14 cellular contexts compared by ENCODE assay signal in the genomic region with DNA sequence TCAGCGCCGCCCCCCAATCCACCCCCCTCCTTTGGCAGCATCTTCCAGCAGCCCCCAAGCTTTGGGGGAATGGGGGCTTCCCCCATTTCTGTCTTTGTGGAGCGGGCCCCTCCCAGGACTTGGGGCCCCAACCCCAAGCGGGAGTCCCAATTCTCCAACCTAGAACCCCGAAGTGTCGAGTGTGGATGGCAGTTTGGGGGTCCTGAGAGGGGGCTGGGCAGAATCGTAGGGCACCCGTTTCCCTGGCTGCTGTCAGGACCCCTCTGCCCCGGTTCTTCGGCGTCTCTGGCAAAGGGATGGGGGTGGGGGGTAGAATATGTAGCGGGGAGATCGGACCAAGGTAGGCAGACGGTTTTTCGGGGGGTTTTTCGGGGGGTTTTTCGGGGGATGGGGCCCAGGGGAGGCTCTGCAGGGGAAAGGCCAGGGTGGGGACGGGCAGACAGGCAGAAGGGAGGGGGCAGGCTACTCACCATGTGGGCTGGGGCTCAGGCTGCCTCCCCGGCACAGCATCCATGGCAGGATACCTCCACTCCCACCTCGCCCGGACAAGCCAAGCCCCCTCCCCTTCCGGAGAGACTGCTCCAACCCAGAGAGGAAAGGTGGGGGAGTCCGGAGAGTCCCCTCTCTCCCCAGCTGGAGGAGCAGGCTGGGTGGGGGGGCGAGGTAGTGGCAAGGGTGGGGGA. TPM values are rescaled to one million over a fixed set of nuclear protein-coding genes. Genes with fewer than 3 reads are reported as not detected.
DNase-seq lines count a peak whose midpoint lies in the region; ATAC-seq and TF ChIP-seq lines count a peak whose summit lies in the region.
"Had no signal": no experiment of that assay in that cellular context is flagged by ENCODE, and none has a peak within 500 bp of the region (broad histone marks: within the 10 kb centered on the region; RNA-seq: fewer than 3 reads in every experiment).

No MANE protein-coding gene starts in this region.

- peaks cover 18% of the 10 kb centered on the region for H3K4me1 Mint-ChIP-seq in activated CD4-positive, alpha-beta memory T cell treated with anti-CD3 and anti-CD28 coated beads for 36 hours (ENCODE audit: low read depth)

- 1 to 3% methylated on average over 5 to 13 of the region's 24 CpGs for WGBS in mesodermal cell (ENCODE audit: insufficient coverage in 2 of 2), 2 experiments
- WGBS in tibial nerve, 2 donors: 3 to 4% methylated on average over 21 to 23 of the region's 24 CpGs

- DNase-seq in BE2C (no peak), GM13977 (ENCODE audit: low spot score) (peak; percentile 78), coronary artery (ENCODE audit: low spot score) (no peak), tibial nerve (ENCODE audit: low spot score in 2 of 2) (no peak)
- no peak for DNase-seq in stimulated activated CD4-positive, alpha-beta T cell treated with anti-CD3 and anti-CD28 coated beads, Interleukin-12 subunit alpha, Interleukin-12 subunit beta, amount 100 ng/mL, for 4 hours
- no peak for DNase-seq in activated CD4-positive, alpha-beta memory T cell treated with anti-CD3 and anti-CD28 coated beads for 36 hours
- DNase-seq: effector CD8-positive, alpha-beta T cell; GF-D8; NCI-H1930; PC-3 had no signal

- peaks cover 3% of the 10 kb centered on the region; the same call in 1 of the 2 replicates for H3K27me3 ChIP-seq in BE2C
- H3K27me3 ChIP-seq in tibial nerve: peaks cover 0 to 90% of the 10 kb centered on the region in 2 donors

- in situ Hi-C loops in GM13977 (cut with MboI; ENCODE audit: low pct_unique_long_range_greater_than_20kb, low sequenced_read_pairs, unreplicated experiment): no loop called here

- no peak for TF ChIP-seq POLR2A in tibial nerve (IDR thresholded peaks at IDR 0.05)

- no peak for TF ChIP-seq EP300 in tibial nerve (IDR thresholded peaks at IDR 0.05)

- H3K4me3 ChIP-seq in BE2C (ENCODE audit: low read depth, low read length) (peak overlapping the region; percentile 75), coronary artery (peak overlapping the region; percentile 63), mesodermal cell (ENCODE audit: extremely low read depth, insufficient read depth, low read length, poor library complexity, severe bottlenecking) (peak overlapping the region; percentile 34), tibial nerve (peak overlapping the region in 1 of 4 donors; percentile 38)

- ATAC-seq in HG03025 (IDR thresholded peaks at IDR 0.05; ENCODE audit: low FRiP score, unreplicated experiment): no peak

- H3K27ac ChIP-seq in coronary artery (no peak overlapping the region), mesodermal cell (ENCODE audit: low read depth, low read length, severe bottlenecking) (no peak overlapping the region), tibial nerve (no peak overlapping the region)

- no peak overlapping the region for H3K4me3 Mint-ChIP-seq in activated CD4-positive, alpha-beta memory T cell treated with anti-CD3 and anti-CD28 coated beads for 36 hours

- H3K36me3 Mint-ChIP-seq in activated CD4-positive, alpha-beta memory T cell treated with anti-CD3 and anti-CD28 coated beads for 36 hours: no peaks in the 10 kb centered on the region

- H3K36me3 ChIP-seq in BE2C (no peaks in the 10 kb centered on the region), mesodermal cell (ENCODE audit: control insufficient read depth, insufficient read depth, low read length) (no peaks in the 10 kb centered on the region), tibial nerve (no peaks in the 10 kb centered on the region)
- H3K36me3 ChIP-seq: adrenal gland had no signal

- H3K9me3 ChIP-seq in BE2C: no peaks in the 10 kb centered on the region
- H3K9me3 ChIP-seq in mesodermal cell (ENCODE audit: control insufficient read depth, low read length): no peaks in the 10 kb centered on the region
- H3K9me3 ChIP-seq in tibial nerve: no peaks in the 10 kb centered on the region
- H3K9me3 ChIP-seq: adrenal gland had no signal

- H3K27me3 Mint-ChIP-seq in activated CD4-positive, alpha-beta memory T cell treated with anti-CD3 and anti-CD28 coated beads for 36 hours: peaks cover 41% of the 10 kb centered on the region

- CTCF ChIA-PET in activated CD4-positive, alpha-beta memory T cell treated with anti-CD3 and anti-CD28 coated beads for 36 hours (lab: Charles Lee): interaction anchor here (0.6 kb wide), 1 partner anchor 270 kb away, joined by 3 read pairs; no protein-coding TSS in a partner anchor

- peaks cover 5% of the 10 kb centered on the region; the same call in 1 of the 2 replicates for H3K4me1 ChIP-seq in BE2C
- H3K4me1 ChIP-seq in mesodermal cell (ENCODE audit: control insufficient read depth, insufficient read depth, low read length, poor library complexity, severe bottlenecking): peaks cover 4% of the 10 kb centered on the region
- peaks cover 0 to 37% (median 15%) of the 10 kb centered on the region in 4 donors for H3K4me1 ChIP-seq in tibial nerve

- intact Hi-C loops in activated CD4-positive, alpha-beta memory T cell treated with anti-CD3 and anti-CD28 coated beads for 36 hours (cut with micrococcal nuclease): no loop called here

- TF ChIP-seq CTCF in BE2C (IDR thresholded peaks at IDR 0.05; ENCODE audit: low read depth, low read length) (no peak), GM13977 (IDR thresholded peaks at IDR 0.05; ENCODE audit: extremely low read depth, insufficient read depth, missing control alignments) (no peak), coronary artery (IDR thresholded peaks at IDR 0.05) (no peak), tibial nerve (IDR thresholded peaks at IDR 0.05) (no peak)

- no peak overlapping the region for H3K27ac Mint-ChIP-seq in activated CD4-positive, alpha-beta memory T cell treated with anti-CD3 and anti-CD28 coated beads for 36 hours

- H3K9me3 Mint-ChIP-seq in activated CD4-positive, alpha-beta memory T cell treated with anti-CD3 and anti-CD28 coated beads for 36 hours: no peaks in the 10 kb centered on the region

- POLR2A ChIA-PET in activated CD4-positive, alpha-beta memory T cell treated with anti-CD3 and anti-CD28 coated beads for 36 hours (lab: Charles Lee): no interaction called here

RNA-seq across cellular contexts. Expression of a gene that starts 0.7 kb away (rescaled TPM):
- 186 TPM for polyA plus RNA-seq in BE2C (2012; ENCODE audit: insufficient read depth, insufficient read length, low read depth)
- 11.4 TPM for polyA plus RNA-seq in mesodermal cell (2013, experiment 1 of 2)
- polyA plus RNA-seq in mesodermal cell (2013, experiment 2 of 2): 6.2 TPM
- 1 to 10 TPM; 1.2 to 2.9 (median 2.2) TPM for total RNA-seq in tibial nerve
- under 1 TPM in 1 of 2 experiments, not detected in 1; 0.12 TPM for total RNA-seq in activated CD4-positive, alpha-beta memory T cell treated with anti-CD3 and anti-CD28 coated beads for 36 hours
- total RNA-seq: PC-3; T-helper 2 cell treated with Interferon-gamma antibody and Interleukin-4, amounts not matched to agents 100 ng/mL and 5 ng/mL, for 36 hours had no signal

RNA-seq across cellular contexts. Expression of a gene that starts 10.3 kb away (rescaled TPM):
- 46.6 TPM for polyA plus RNA-seq in BE2C (2012; ENCODE audit: insufficient read depth, insufficient read length, low read depth)
- 76.3 TPM for polyA plus RNA-seq in mesodermal cell (2013, experiment 1 of 2)
- 71.0 TPM for polyA plus RNA-seq in mesodermal cell (2013, experiment 2 of 2)
- total RNA-seq in tibial nerve: 10 to 100 TPM; 30.2 to 76.8 (median 52.0) TPM
- total RNA-seq in activated CD4-positive, alpha-beta memory T cell treated with anti-CD3 and anti-CD28 coated beads for 36 hours: 100 to 1,000 TPM; 182 to 190 TPM

RNA-seq across cellular contexts. Expression of a gene that starts 21.8 kb away (rescaled TPM):
- 11.2 TPM for polyA plus RNA-seq in BE2C (2012; ENCODE audit: insufficient read depth, insufficient read length, low read depth)
- 10.1 TPM for polyA plus RNA-seq in mesodermal cell (2013, experiment 1 of 2)
- 5.0 TPM for polyA plus RNA-seq in mesodermal cell (2013, experiment 2 of 2)
- 10 to 100 TPM; 14.4 to 47.1 (median 25.2) TPM for total RNA-seq in tibial nerve
- total RNA-seq in activated CD4-positive, alpha-beta memory T cell treated with anti-CD3 and anti-CD28 coated beads for 36 hours: 1 to 10 TPM; 7.7 to 8.2 TPM

RNA-seq across cellular contexts. Expression of a gene that starts 26.3 kb away (rescaled TPM):
- 5.2 TPM for polyA plus RNA-seq in BE2C (2012; ENCODE audit: insufficient read depth, insufficient read length, low read depth)
- 3.4 TPM for polyA plus RNA-seq in mesodermal cell (2013, experiment 1 of 2)
- 4.7 TPM for polyA plus RNA-seq in mesodermal cell (2013, experiment 2 of 2)
- 1 to 10 TPM; 2.1 to 3.9 (median 2.6) TPM for total RNA-seq in tibial nerve
- 1 to 10 TPM; 1.2 to 1.4 TPM for total RNA-seq in activated CD4-positive, alpha-beta memory T cell treated with anti-CD3 and anti-CD28 coated beads for 36 hours

RNA-seq across cellular contexts. Expression of a gene that starts 58.3 kb away (rescaled TPM):
- 114 TPM for polyA plus RNA-seq in BE2C (2012; ENCODE audit: insufficient read depth, insufficient read length, low read depth)
- 1.3 TPM for polyA plus RNA-seq in mesodermal cell (2013, experiment 1 of 2)
- 0.20 TPM for polyA plus RNA-seq in mesodermal cell (2013, experiment 2 of 2)
- under 1 TPM in 1 of 4 donors, not detected in 3; 0.90 TPM for total RNA-seq in tibial nerve
- total RNA-seq in activated CD4-positive, alpha-beta memory T cell treated with anti-CD3 and anti-CD28 coated beads for 36 hours: 1 to 10 TPM; 2.5 to 2.6 TPM
